Comparison of ENCODE assay signal across 1 cellular context in the genomic region with DNA sequence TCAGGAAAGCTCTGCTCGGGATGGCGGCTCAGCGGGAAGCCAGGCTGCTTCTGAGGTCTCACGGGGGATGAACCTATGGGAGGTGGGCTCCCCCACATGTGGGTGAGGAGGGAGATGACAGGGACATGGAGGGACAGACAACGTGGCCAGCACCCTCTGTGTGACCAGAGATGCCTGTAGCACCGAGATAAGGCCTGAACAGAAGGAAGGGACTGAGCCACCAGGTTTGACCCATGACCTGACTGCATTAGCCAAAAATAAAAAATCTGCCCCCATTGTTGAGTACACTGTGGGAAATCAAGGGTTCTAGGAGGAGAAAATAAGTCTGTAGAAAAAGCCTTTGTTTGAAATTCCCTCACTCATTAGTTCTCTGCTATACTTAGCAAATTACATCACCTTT.
TF ChIP-seq lines count a peak whose summit lies in the region.

No MANE protein-coding gene starts in this region.

TF ChIP-seq in K562, 482 proteins besides CTCF, POLR2A, EP300 and RAD21 (continues in another document):
- TF ChIP-seq KDM4B (IDR thresholded peaks at IDR 0.05; ENCODE audit: borderline replicate concordance in 2 of 2, low read depth in 1 of 2) (no peak), ZKSCAN1 (IDR thresholded peaks at IDR 0.05; ENCODE audit: low read depth, low read length) (0 out of 2 replicates have a peak, but pooled peaks have one; percentile 21), FOSL1 (tag; conservative IDR thresholded peaks at IDR 0.05) (peak; percentile 39; the same call in 1 of the 2 replicates), LCOR (CRISPR knock-in tag; IDR thresholded peaks at IDR 0.05) (peak; percentile 72; the same call in 1 of the 2 replicates), SAP30 (IDR thresholded peaks at IDR 0.05; ENCODE audit: borderline replicate concordance, insufficient read depth, low read depth, low read length, poor library complexity, severe bottlenecking) (no peak), PML (IDR thresholded peaks at IDR 0.05; ENCODE audit: low read length) (peak; percentile 73), BCOR (IDR thresholded peaks at IDR 0.05) (peak; percentile 44; the same call in 1 of the 2 replicates), AFF1 (IDR thresholded peaks at IDR 0.05; ENCODE audit: low read depth in 1 of 2, partially characterized antibody in 2 of 2) (no peak), KLF1 (tag; IDR thresholded peaks at IDR 0.05) (no peak), ZNF589 (CRISPR knock-in tag; IDR thresholded peaks at IDR 0.05; ENCODE audit: low read depth) (peak; percentile 60; the same call in 1 of the 2 replicates), HDAC1 (IDR thresholded peaks at IDR 0.05) (peak in 1 of 2 experiments; percentile 49; a peak in 1 of 4 replicates), ID3 (CRISPR knock-in tag; IDR thresholded peaks at IDR 0.05) (no peak), ID3 (tag; IDR thresholded peaks at IDR 0.05) (peak; percentile 57; the same call in 1 of the 2 replicates), TEAD1 (CRISPR knock-in tag; IDR thresholded peaks at IDR 0.05) (no peak), NCOR1 (IDR thresholded peaks at IDR 0.05) (peak; percentile 81), ZKSCAN8 (CRISPR knock-in tag; IDR thresholded peaks at IDR 0.05) (peak; percentile 73; the same call in 1 of the 2 replicates), CXXC5 (CRISPR knock-in tag; IDR thresholded peaks at IDR 0.05) (peak; percentile 52; the same call in 1 of the 2 replicates), U2AF2 (optimal IDR thresholded peaks at IDR 0.05; ENCODE audit: low read depth, low read length) (no peak), RFX1 (IDR thresholded peaks at IDR 0.05) (no peak), SAFB2 (IDR thresholded peaks at IDR 0.05; ENCODE audit: borderline replicate concordance, low read depth, low read length, severe bottlenecking) (no peak), HDAC3 (IDR thresholded peaks at IDR 0.05; ENCODE audit: borderline replicate concordance, partially characterized antibody) (peak; percentile 44), TRIM24 (IDR thresholded peaks at IDR 0.05) (peak in 1 of 2 experiments; percentile 65; a peak in 2 of 4 replicates), NR4A1 (CRISPR knock-in tag; IDR thresholded peaks at IDR 0.05) (no peak), NR4A1 (tag; IDR thresholded peaks at IDR 0.05) (no peak), TCF3 (CRISPR knock-in tag; IDR thresholded peaks at IDR 0.05) (peak; percentile 97), RCOR1 (IDR thresholded peaks at IDR 0.05; ENCODE audit: borderline replicate concordance in 1 of 2, low read depth in 2 of 2, low read length in 2 of 2) (peak in 1 of 2 experiments; percentile 87; a peak in 2 of 4 replicates), ZNF311 (CRISPR knock-in tag; IDR thresholded peaks at IDR 0.05) (no peak), ZNF584 (CRISPR knock-in tag; IDR thresholded peaks at IDR 0.05; ENCODE audit: low read depth) (0 out of 2 replicates have a peak, but pooled peaks have one; percentile 59), KDM1A (IDR thresholded peaks at IDR 0.05) (peak; percentile 71 to 77; a peak in 3 of 4 replicates), VEZF1 (CRISPR knock-in tag; IDR thresholded peaks at IDR 0.05) (peak; percentile 69), PATZ1 (CRISPR knock-in tag; IDR thresholded peaks at IDR 0.05; ENCODE audit: borderline replicate concordance) (no peak), ZZZ3 (IDR thresholded peaks at IDR 0.05) (no peak), CBFA2T2 (conservative IDR thresholded peaks at IDR 0.05) (peak; percentile 82), CCNT2 (IDR thresholded peaks at IDR 0.05; ENCODE audit: borderline replicate concordance, extremely low read depth, insufficient read length, low read depth, low read length) (no peak), XRCC5 (IDR thresholded peaks at IDR 0.05; ENCODE audit: low read depth, low read length) (no peak), NR2C1 (IDR thresholded peaks at IDR 0.05) (peak; percentile 51; the same call in 1 of the 2 replicates), NR2C1 (tag; IDR thresholded peaks at IDR 0.05) (peak; percentile 86), ZNF778 (CRISPR knock-in tag; IDR thresholded peaks at IDR 0.05) (no peak), NFIC (IDR thresholded peaks at IDR 0.05) (peak; percentile 53; the same call in 1 of the 2 replicates), TFAP4 (CRISPR knock-in tag; IDR thresholded peaks at IDR 0.05; ENCODE audit: borderline replicate concordance) (peak; percentile 88)
- TF ChIP-seq, protein P1, sequence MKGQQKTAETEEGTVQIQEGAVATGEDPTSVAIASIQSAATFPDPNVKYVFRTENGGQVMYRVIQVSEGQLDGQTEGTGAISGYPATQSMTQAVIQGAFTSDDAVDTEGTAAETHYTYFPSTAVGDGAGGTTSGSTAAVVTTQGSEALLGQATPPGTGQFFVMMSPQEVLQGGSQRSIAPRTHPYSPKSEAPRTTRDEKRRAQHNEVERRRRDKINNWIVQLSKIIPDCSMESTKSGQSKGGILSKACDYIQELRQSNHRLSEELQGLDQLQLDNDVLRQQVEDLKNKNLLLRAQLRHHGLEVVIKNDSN (CRISPR knock-in tag; IDR thresholded peaks at IDR 0.05): peak; percentile 35; the same call in 1 of the 2 replicates
- TF ChIP-seq, protein P2, sequence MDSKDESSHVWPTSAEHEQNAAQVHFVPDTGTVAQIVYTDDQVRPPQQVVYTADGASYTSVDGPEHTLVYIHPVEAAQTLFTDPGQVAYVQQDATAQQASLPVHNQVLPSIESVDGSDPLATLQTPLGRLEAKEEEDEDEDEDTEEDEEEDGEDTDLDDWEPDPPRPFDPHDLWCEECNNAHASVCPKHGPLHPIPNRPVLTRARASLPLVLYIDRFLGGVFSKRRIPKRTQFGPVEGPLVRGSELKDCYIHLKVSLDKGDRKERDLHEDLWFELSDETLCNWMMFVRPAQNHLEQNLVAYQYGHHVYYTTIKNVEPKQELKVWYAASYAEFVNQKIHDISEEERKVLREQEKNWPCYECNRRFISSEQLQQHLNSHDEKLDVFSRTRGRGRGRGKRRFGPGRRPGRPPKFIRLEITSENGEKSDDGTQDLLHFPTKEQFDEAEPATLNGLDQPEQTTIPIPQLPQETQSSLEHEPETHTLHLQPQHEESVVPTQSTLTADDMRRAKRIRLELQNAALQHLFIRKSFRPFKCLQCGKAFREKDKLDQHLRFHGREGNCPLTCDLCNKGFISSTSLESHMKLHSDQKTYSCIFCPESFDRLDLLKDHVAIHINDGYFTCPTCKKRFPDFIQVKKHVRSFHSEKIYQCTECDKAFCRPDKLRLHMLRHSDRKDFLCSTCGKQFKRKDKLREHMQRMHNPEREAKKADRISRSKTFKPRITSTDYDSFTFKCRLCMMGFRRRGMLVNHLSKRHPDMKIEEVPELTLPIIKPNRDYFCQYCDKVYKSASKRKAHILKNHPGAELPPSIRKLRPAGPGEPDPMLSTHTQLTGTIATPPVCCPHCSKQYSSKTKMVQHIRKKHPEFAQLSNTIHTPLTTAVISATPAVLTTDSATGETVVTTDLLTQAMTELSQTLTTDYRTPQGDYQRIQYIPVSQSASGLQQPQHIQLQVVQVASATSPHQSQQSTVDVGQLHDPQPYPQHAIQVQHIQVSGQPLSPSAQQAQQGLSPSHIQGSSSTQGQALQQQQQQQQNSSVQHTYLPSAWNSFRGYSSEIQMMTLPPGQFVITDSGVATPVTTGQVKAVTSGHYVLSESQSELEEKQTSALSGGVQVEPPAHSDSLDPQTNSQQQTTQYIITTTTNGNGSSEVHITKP (IDR thresholded peaks at IDR 0.05; ENCODE audit: partially characterized antibody): no peak
- TF ChIP-seq, protein P3, sequence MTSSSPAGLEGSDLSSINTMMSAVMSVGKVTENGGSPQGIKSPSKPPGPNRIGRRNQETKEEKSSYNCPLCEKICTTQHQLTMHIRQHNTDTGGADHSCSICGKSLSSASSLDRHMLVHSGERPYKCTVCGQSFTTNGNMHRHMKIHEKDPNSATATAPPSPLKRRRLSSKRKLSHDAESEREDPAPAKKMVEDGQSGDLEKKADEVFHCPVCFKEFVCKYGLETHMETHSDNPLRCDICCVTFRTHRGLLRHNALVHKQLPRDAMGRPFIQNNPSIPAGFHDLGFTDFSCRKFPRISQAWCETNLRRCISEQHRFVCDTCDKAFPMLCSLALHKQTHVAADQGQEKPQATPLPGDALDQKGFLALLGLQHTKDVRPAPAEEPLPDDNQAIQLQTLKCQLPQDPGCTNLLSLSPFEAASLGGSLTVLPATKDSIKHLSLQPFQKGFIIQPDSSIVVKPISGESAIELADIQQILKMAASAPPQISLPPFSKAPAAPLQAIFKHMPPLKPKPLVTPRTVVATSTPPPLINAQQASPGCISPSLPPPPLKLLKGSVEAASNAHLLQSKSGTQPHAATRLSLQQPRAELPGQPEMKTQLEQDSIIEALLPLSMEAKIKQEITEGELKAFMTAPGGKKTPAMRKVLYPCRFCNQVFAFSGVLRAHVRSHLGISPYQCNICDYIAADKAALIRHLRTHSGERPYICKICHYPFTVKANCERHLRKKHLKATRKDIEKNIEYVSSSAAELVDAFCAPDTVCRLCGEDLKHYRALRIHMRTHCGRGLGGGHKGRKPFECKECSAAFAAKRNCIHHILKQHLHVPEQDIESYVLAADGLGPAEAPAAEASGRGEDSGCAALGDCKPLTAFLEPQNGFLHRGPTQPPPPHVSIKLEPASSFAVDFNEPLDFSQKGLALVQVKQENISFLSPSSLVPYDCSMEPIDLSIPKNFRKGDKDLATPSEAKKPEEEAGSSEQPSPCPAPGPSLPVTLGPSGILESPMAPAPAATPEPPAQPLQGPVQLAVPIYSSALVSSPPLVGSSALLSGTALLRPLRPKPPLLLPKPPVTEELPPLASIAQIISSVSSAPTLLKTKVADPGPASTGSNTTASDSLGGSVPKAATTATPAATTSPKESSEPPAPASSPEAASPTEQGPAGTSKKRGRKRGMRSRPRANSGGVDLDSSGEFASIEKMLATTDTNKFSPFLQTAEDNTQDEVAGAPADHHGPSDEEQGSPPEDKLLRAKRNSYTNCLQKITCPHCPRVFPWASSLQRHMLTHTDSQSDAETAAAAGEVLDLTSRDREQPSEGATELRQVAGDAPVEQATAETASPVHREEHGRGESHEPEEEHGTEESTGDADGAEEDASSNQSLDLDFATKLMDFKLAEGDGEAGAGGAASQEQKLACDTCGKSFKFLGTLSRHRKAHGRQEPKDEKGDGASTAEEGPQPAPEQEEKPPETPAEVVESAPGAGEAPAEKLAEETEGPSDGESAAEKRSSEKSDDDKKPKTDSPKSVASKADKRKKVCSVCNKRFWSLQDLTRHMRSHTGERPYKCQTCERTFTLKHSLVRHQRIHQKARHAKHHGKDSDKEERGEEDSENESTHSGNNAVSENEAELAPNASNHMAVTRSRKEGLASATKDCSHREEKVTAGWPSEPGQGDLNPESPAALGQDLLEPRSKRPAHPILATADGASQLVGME (CRISPR knock-in tag; IDR thresholded peaks at IDR 0.05): no peak
